20 cellular contexts compared by ENCODE assay signal in genomic region chr4:43765514-43765913, GRCh38.
DNase-seq lines count a peak whose midpoint lies in the region; ATAC-seq, FAIRE-seq and TF ChIP-seq lines count a peak whose summit lies in the region.
"Had no signal": no experiment of that assay in that cellular context is flagged by ENCODE, and none has a peak within 500 bp of the region (broad histone marks: within the 10 kb centered on the region; RNA-seq: fewer than 3 reads in every experiment).

No MANE protein-coding gene starts in this region.

- H3K4ac ChIP-seq in mesendoderm (ENCODE audit: low read depth, low read length), result no peak overlapping the region

- H3K27me3 ChIP-seq in mesendoderm (ENCODE audit: insufficient read depth, low read length, poor library complexity) (no peaks in the 10 kb centered on the region), tibial artery (no peaks in the 10 kb centered on the region)
- H3K27me3 ChIP-seq in CD8-positive, alpha-beta T cell (ENCODE audit: insufficient read depth, low read length), result no peaks in the 10 kb centered on the region
- H3K27me3 ChIP-seq: SJCRH30 had no signal

- H3K9me3 Mint-ChIP-seq in CD8-positive, alpha-beta T cell, result peaks cover 2% of the 10 kb centered on the region

- no peak overlapping the region for H2BK5ac ChIP-seq in mesendoderm (ENCODE audit: low read length)

- CTCF ChIA-PET in CD8-positive, alpha-beta T cell (lab: Charles Lee), result interaction anchor here (0.6 kb wide), 1 partner anchor 16 kb away, joined by 4 read pairs; no protein-coding TSS in a partner anchor

- H3K36me3 ChIP-seq in mesendoderm (ENCODE audit: control insufficient read depth, insufficient read depth, low read length) (no peaks in the 10 kb centered on the region), tibial artery (no peaks in the 10 kb centered on the region)
- H3K36me3 ChIP-seq in CD8-positive, alpha-beta T cell (ENCODE audit: insufficient read depth, low read length), result no peaks in the 10 kb centered on the region
- H3K36me3 ChIP-seq: SJCRH30 had no signal

- H3K4me2 ChIP-seq in mesendoderm (ENCODE audit: low read length), result no peak overlapping the region
- H3K4me2 ChIP-seq: PC-9 had no signal

- H2BK15ac ChIP-seq in mesendoderm (replicated peaks; ENCODE audit: low read depth), result peak overlapping the region; percentile 74

- no peak for TF ChIP-seq POLR2A in GM12891 (IDR thresholded peaks at IDR 0.05; ENCODE audit: low read depth, low read length)

- intact Hi-C loops in tibial artery (cut with DNase I; ENCODE audit: low total_unique reads), result no loop called here
- intact Hi-C loops in CD8-positive, alpha-beta T cell (cut with DNase I, micrococcal nuclease), result no loop called here

- H3K4me3 ChIP-seq in mesendoderm (ENCODE audit: low read length) (no peak overlapping the region), tibial artery (no peak overlapping the region)
- H3K4me3 ChIP-seq in CD8-positive, alpha-beta T cell (ENCODE audit: low read depth, low read length), result no peak overlapping the region
- H3K4me3 ChIP-seq: GM23248, PC-9, SJCRH30 had no signal

- H3K79me2 ChIP-seq in mesendoderm (ENCODE audit: control insufficient read depth, insufficient read depth, low read length), result no peaks in the 10 kb centered on the region

- DNase-seq in GM12891 (ENCODE audit: insufficient read length, low spot score), result no peak
- DNase-seq in NCI-H82 treated with DMSO at 0.1 percent for 48 hours (lab: John Stamatoyannopoulos, UW; ENCODE audit: unreplicated experiment), result peak; percentile 38
- DNase-seq in mesendoderm, result no peak
- no peak for DNase-seq in tibial artery
- DNase-seq in CD8-positive, alpha-beta T cell, result no peak
- DNase-seq in NCI-H2029 treated with DMSO at 0.1 percent for 48 hours (lab: John Stamatoyannopoulos, UW), result no peak
- DNase-seq: ACHN; AML-193; CD4-positive, CD25-positive, alpha-beta regulatory T cell; DMS79; GM23248; Kasumi-1; NCI-H1105; NCI-H1694 treated with DMSO at 0.1 percent for 48 hours; NCI-H526 treated with DMSO at 0.1 percent for 48 hours; PC-9; SJCRH30; T-helper 2 cell had no signal

- H3K9me3 ChIP-seq in tibial artery, result no peaks in the 10 kb centered on the region
- H3K9me3 ChIP-seq in CD8-positive, alpha-beta T cell (ENCODE audit: low read length), result no peaks in the 10 kb centered on the region
- H3K9me3 ChIP-seq: SJCRH30 had no signal

- H3K23ac ChIP-seq in mesendoderm (ENCODE audit: low read length), result no peak overlapping the region

- WGBS in mesendoderm (ENCODE audit: extremely low coverage, insufficient coverage, low lambda C conversion rate), result no CpG with 5 or more reads among the region's 2 CpGs

- no peak overlapping the region for H4K8ac ChIP-seq in mesendoderm (ENCODE audit: low read depth, low read length)

- H3K4me3 Mint-ChIP-seq in CD8-positive, alpha-beta T cell, result no peak overlapping the region
- H3K4me3 Mint-ChIP-seq: CD4-positive, CD25-positive, alpha-beta regulatory T cell had no signal

- H3K79me1 ChIP-seq in mesendoderm (ENCODE audit: low read length), result no peaks in the 10 kb centered on the region

- H3K27ac ChIP-seq in mesendoderm (ENCODE audit: low read depth, low read length) (no peak overlapping the region), tibial artery (no peak overlapping the region)
- H3K27ac ChIP-seq in CD8-positive, alpha-beta T cell (ENCODE audit: low read depth, low read length), result no peak overlapping the region
- H3K27ac ChIP-seq: GM23248, PC-9, SJCRH30 had no signal

- H3K4me1 Mint-ChIP-seq in CD8-positive, alpha-beta T cell (ENCODE audit: low read depth), result no peaks in the 10 kb centered on the region
- H3K4me1 Mint-ChIP-seq: CD4-positive, CD25-positive, alpha-beta regulatory T cell had no signal

- no peak overlapping the region for H3K18ac ChIP-seq in mesendoderm (ENCODE audit: low read length)

- H3K27ac Mint-ChIP-seq in CD8-positive, alpha-beta T cell, result no peak overlapping the region
- H3K27ac Mint-ChIP-seq: CD4-positive, CD25-positive, alpha-beta regulatory T cell had no signal

- H2AK5ac ChIP-seq in mesendoderm (ENCODE audit: low read length), result no peak overlapping the region

- H3K27me3 Mint-ChIP-seq in CD8-positive, alpha-beta T cell (ENCODE audit: low read depth), result no peaks in the 10 kb centered on the region
- H3K27me3 Mint-ChIP-seq: CD4-positive, CD25-positive, alpha-beta regulatory T cell had no signal

- no peak overlapping the region for H2BK120ac ChIP-seq in mesendoderm (ENCODE audit: low read depth, low read length)

- TF ChIP-seq CTCF in tibial artery (IDR thresholded peaks at IDR 0.05), result no peak
- no peak for TF ChIP-seq CTCF in CD8-positive, alpha-beta T cell (IDR thresholded peaks at IDR 0.05)

- H3K36me3 Mint-ChIP-seq in CD8-positive, alpha-beta T cell, result no peaks in the 10 kb centered on the region
- H3K36me3 Mint-ChIP-seq: CD4-positive, CD25-positive, alpha-beta regulatory T cell had no signal

- POLR2A ChIA-PET in CD8-positive, alpha-beta T cell (lab: Charles Lee), result no interaction called here

- no peak overlapping the region for H4K5ac ChIP-seq in mesendoderm (ENCODE audit: low read length)

- peak; percentile 45 for FAIRE-seq in GM12891 (lab: Jason Lieb, UNC)
- FAIRE-seq: D721Med had no signal

- H3K56ac ChIP-seq in mesendoderm (ENCODE audit: low read length), result no peak overlapping the region

- ATAC-seq in GM21786 (IDR thresholded peaks at IDR 0.05; ENCODE audit: unreplicated experiment), result peak; percentile 41
- ATAC-seq in CD8-positive, alpha-beta T cell, result no peak

- no peaks in the 10 kb centered on the region for H3K4me1 ChIP-seq in mesendoderm (ENCODE audit: control insufficient read depth, low read depth, low read length)
- no peaks in the 10 kb centered on the region for H3K4me1 ChIP-seq in tibial artery
- no peaks in the 10 kb centered on the region for H3K4me1 ChIP-seq in CD8-positive, alpha-beta T cell (ENCODE audit: insufficient read depth, low read length)
- H3K4me1 ChIP-seq: SJCRH30 had no signal

- H3K9ac ChIP-seq in mesendoderm (ENCODE audit: low read length), result no peak overlapping the region
- H3K9ac ChIP-seq: GM23248 had no signal

TF ChIP-seq in GM12891, 5 proteins besides CTCF, POLR2A, EP300 and RAD21:
- TF ChIP-seq POLR2AphosphoS5 (IDR thresholded peaks at IDR 0.05; ENCODE audit: low read depth, low read length), result no peak
- no peak for TF ChIP-seq SPI1 (IDR thresholded peaks at IDR 0.05; ENCODE audit: low read depth, low read length)
- TF ChIP-seq TAF1 (IDR thresholded peaks at IDR 0.05; ENCODE audit: low read depth, low read length), result no peak
